8 cellular contexts compared by ENCODE assay signal in genomic region chr9:81848472-81848871, GRCh38.
A peak's percentile ranks its signal among the peaks of the same experiment; 100 is the strongest.
DNase-seq lines count a peak whose midpoint lies in the region; FAIRE-seq and TF ChIP-seq lines count a peak whose summit lies in the region.

No MANE protein-coding gene starts in this region.

- no peak for DNase-seq in D721Med (ENCODE audit: insufficient read length, low spot score)
- peak; percentile 10 for DNase-seq in NCI-H748 (lab: John Stamatoyannopoulos, UW; ENCODE audit: unreplicated experiment)
- no peak for DNase-seq in ovary
- no peak for DNase-seq in HEK293T (ENCODE audit: extremely low spot score)
- no peak for DNase-seq in NCI-H1930 (lab: John Stamatoyannopoulos, UW)
- DNase-seq in NCI-H146 (lab: John Stamatoyannopoulos, UW), result no peak
- no peak for DNase-seq in NCI-H526 treated with DMSO at 0.1 percent for 48 hours (lab: John Stamatoyannopoulos, UW)

- intact Hi-C loops in ovary (cut with DNase I), result loop anchor here in 2 of 4 donors (10.0 kb wide), 2 partner anchors 164 to 324 kb away; partner anchors contain the start of gene TLE1 (in 1 of the 2)

- H3K27ac ChIP-seq in ovary, result no peak overlapping the region

- CTCF ChIA-PET in HEK293T (lab: Yijun Ruan, JAX), result interaction anchor here (1.0 to 1.2 kb wide), 2 partner anchors 10 to 326 kb away, joined by 3 read pairs; no protein-coding TSS in a partner anchor

- TF ChIP-seq POLR2A in ovary (IDR thresholded peaks at IDR 0.05), result no peak

- POLR2A ChIA-PET in HEK293T (lab: Yijun Ruan, JAX), result no interaction called here

- 27 to 34% (median 33%) methylated on average over 2 of the region's 2 CpGs for WGBS in ovary, 3 donors

- no peaks in the 10 kb centered on the region for H3K27me3 ChIP-seq in ovary

- TF ChIP-seq EP300 in ovary (IDR thresholded peaks at IDR 0.05), result no peak

- FAIRE-seq in D721Med (lab: Jason Lieb, UNC) (no peak), endometrium (lab: Jason Lieb, UNC) (peak; percentile 85)

- H3K4me1 ChIP-seq in ovary (ENCODE audit: insufficient read depth), result no peaks in the 10 kb centered on the region

- no peak overlapping the region for H3K4me3 ChIP-seq in ovary

- no peaks in the 10 kb centered on the region for H3K36me3 ChIP-seq in ovary

- TF ChIP-seq CTCF in D721Med (IDR thresholded peaks at IDR 0.05; ENCODE audit: insufficient read depth, missing control alignments) (peak; percentile 29), ovary (IDR thresholded peaks at IDR 0.05) (peak in 2 of 3 donors; percentile 30 to 35)

- H3K9me3 ChIP-seq in ovary, result no peaks in the 10 kb centered on the region

TF ChIP-seq in HEK293T, 16 proteins besides CTCF, POLR2A, EP300 and RAD21:
- no peak for TF ChIP-seq BHLHE40 (IDR thresholded peaks at IDR 0.05; ENCODE audit: borderline replicate concordance)
